11 cellular contexts compared by ENCODE assay signal in genomic region chr11:15199693-15200092, GRCh38.
DNase-seq lines count a peak whose midpoint lies in the region; ATAC-seq and TF ChIP-seq lines count a peak whose summit lies in the region.
"Had no signal": no experiment of that assay in that cellular context is flagged by ENCODE, and none has a peak within 500 bp of the region (broad histone marks: within the 10 kb centered on the region; RNA-seq: fewer than 3 reads in every experiment).

No MANE protein-coding gene starts in this region.

- H3K9me3 ChIP-seq in Panc1 (ENCODE audit: control insufficient read depth, insufficient read depth, low read depth, low read length) = no peaks in the 10 kb centered on the region

- H3K4me3 ChIP-seq in Panc1 (ENCODE audit: low read depth in 2 of 2, low read length in 2 of 2) (no peak overlapping the region), fibroblast of the aortic adventitia (ENCODE audit: low read depth, low read length) (no peak overlapping the region)

- POLR2A ChIA-PET in Panc1 (lab: Charles Lee) = no interaction called here
- POLR2A ChIA-PET in activated CD8-positive, alpha-beta T cell treated with anti-CD3 and anti-CD28 coated beads for 36 hours (lab: Charles Lee) = no interaction called here

- H3K4me3 Mint-ChIP-seq in activated CD8-positive, alpha-beta T cell treated with anti-CD3 and anti-CD28 coated beads for 36 hours = no peak overlapping the region
- H3K4me3 Mint-ChIP-seq: central memory CD8-positive, alpha-beta T cell had no signal

- BruUV-seq in Panc1 (replicated peaks; lab: Mats Ljungman, UMichigan) = no TSS peak

- in situ Hi-C loops in Panc1 (cut with HindIII; ENCODE audit: low pct_unique_long_range_greater_than_20kb, low sequenced_read_pairs) = no loop called here

- H3K36me3 ChIP-seq in Panc1 (ENCODE audit: control insufficient read depth, insufficient read depth, low read length) = no peaks in the 10 kb centered on the region

- H3K4me1 ChIP-seq in Panc1 (ENCODE audit: control insufficient read depth, insufficient read depth, low read length) = no peaks in the 10 kb centered on the region

- H3K36me3 Mint-ChIP-seq in activated CD8-positive, alpha-beta T cell treated with anti-CD3 and anti-CD28 coated beads for 36 hours (ENCODE audit: low read depth) = no peaks in the 10 kb centered on the region

- no peaks in the 10 kb centered on the region for H3K9me3 Mint-ChIP-seq in activated CD8-positive, alpha-beta T cell treated with anti-CD3 and anti-CD28 coated beads for 36 hours
- H3K9me3 Mint-ChIP-seq: central memory CD8-positive, alpha-beta T cell had no signal

- H3K4me1 Mint-ChIP-seq in activated CD8-positive, alpha-beta T cell treated with anti-CD3 and anti-CD28 coated beads for 36 hours (ENCODE audit: low read depth) = no peaks in the 10 kb centered on the region
- H3K4me1 Mint-ChIP-seq: central memory CD8-positive, alpha-beta T cell had no signal

- intact Hi-C loops in Panc1 (cut with micrococcal nuclease; ENCODE audit: unreplicated experiment) = no loop called here
- intact Hi-C loops in sciatic nerve (cut with DNase I) = no loop called here
- intact Hi-C loops in activated CD8-positive, alpha-beta T cell treated with anti-CD3 and anti-CD28 coated beads for 36 hours (cut with micrococcal nuclease) = no loop called here

- no peaks in the 10 kb centered on the region for H3K27me3 ChIP-seq in Panc1 (ENCODE audit: control insufficient read depth, insufficient read depth, low read length)

- H3K27ac ChIP-seq in Panc1 (ENCODE audit: low read length) = no peak overlapping the region
- H3K27ac ChIP-seq: HL-60 had no signal

- CTCF ChIA-PET in Panc1 (lab: Charles Lee) = no interaction called here
- CTCF ChIA-PET in activated CD8-positive, alpha-beta T cell treated with anti-CD3 and anti-CD28 coated beads for 36 hours (lab: Charles Lee) = interaction anchor here (0.7 kb wide), 1 partner anchor 11 kb away, joined by 3 read pairs; no protein-coding TSS in a partner anchor

- H3K27ac Mint-ChIP-seq in activated CD8-positive, alpha-beta T cell treated with anti-CD3 and anti-CD28 coated beads for 36 hours = no peak overlapping the region

- ATAC-seq in Panc1 (peak; percentile 48), sciatic nerve (peak; percentile 18), HG03378 (IDR thresholded peaks at IDR 0.05; ENCODE audit: unreplicated experiment) (no peak)
- ATAC-seq in activated CD8-positive, alpha-beta T cell treated with anti-CD3 and anti-CD28 coated beads for 36 hours = no peak

- H3K27me3 Mint-ChIP-seq in activated CD8-positive, alpha-beta T cell treated with anti-CD3 and anti-CD28 coated beads for 36 hours = peaks cover 8% of the 10 kb centered on the region

- DNase-seq in HT1080 (ENCODE audit: low read depth) = peak; percentile 67
- DNase-seq in Panc1 (ENCODE audit: low read depth, low spot score) = no peak
- DNase-seq in fibroblast of the aortic adventitia (ENCODE audit: low read depth) = peak; percentile 56
- no peak for DNase-seq in sciatic nerve (ENCODE audit: low spot score)
- no peak for DNase-seq in activated CD8-positive, alpha-beta T cell treated with anti-CD3 and anti-CD28 coated beads for 36 hours
- no peak for DNase-seq in superior temporal gyrus (ENCODE audit: extremely low spot score)
- DNase-seq: activated CD4-positive, CD25-positive, alpha-beta regulatory T cell; NCI-H187 had no signal

- TF ChIP-seq CTCF in Panc1 (IDR thresholded peaks at IDR 0.05) = no peak
- no peak for TF ChIP-seq CTCF in fibroblast of the aortic adventitia (IDR thresholded peaks at IDR 0.05; ENCODE audit: insufficient read depth, low read length)
- TF ChIP-seq CTCF in activated CD8-positive, alpha-beta T cell treated with anti-CD3 and anti-CD28 coated beads for 36 hours (IDR thresholded peaks at IDR 0.05) = no peak

Comparison
In these comparisons a context has a peak if more than half of its experiments do, and no peak if none do; other contexts are left out.
1. DNase-seq: peak in HT1080 (single experiment) and fibroblast of the aortic adventitia (single experiment); none in Panc1 (single experiment), sciatic nerve (single experiment), activated CD8-positive, alpha-beta T cell treated with anti-CD3 and anti-CD28 coated beads for 36 hours (single experiment) and superior temporal gyrus (single experiment).
2. ATAC-seq: peak in Panc1 (single experiment) and sciatic nerve (single experiment); none in activated CD8-positive, alpha-beta T cell treated with anti-CD3 and anti-CD28 coated beads for 36 hours (single experiment) and HG03378 (single experiment).